Comparison of ENCODE assay signal across 26 cellular contexts in the genomic region with DNA sequence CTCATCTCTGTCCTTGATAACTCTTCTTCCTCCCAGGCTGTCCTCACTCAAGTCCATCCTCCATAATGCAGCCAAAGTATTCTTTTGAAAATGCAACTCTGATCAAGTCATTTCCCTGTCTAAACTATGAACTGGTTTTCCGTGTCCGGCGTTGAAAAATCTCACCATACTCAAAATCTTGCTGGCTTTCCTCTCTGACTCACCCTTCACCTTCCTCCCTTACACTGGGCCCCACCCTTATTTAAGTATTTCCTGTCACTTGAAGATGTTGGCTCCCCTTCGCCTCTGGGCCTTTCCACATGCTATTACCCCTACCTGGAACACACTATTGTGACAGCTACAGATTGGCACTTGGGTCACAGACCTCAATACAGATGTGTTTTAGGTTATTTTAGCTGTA.
DNase-seq lines count a peak whose midpoint lies in the region; ATAC-seq and TF ChIP-seq lines count a peak whose summit lies in the region.
"Had no signal": no experiment of that assay in that cellular context is flagged by ENCODE, and none has a peak within 500 bp of the region (broad histone marks: within the 10 kb centered on the region; RNA-seq: fewer than 3 reads in every experiment).

No MANE protein-coding gene starts in this region.

- peak overlapping the region; percentile 6 for H3K9ac ChIP-seq in skeletal muscle satellite cell (ENCODE audit: low read depth, low read length)

- no peaks in the 10 kb centered on the region for H3K27me3 ChIP-seq in RWPE2 (ENCODE audit: insufficient read depth, poor library complexity, severe bottlenecking)
- no peaks in the 10 kb centered on the region for H3K27me3 ChIP-seq in skeletal muscle satellite cell (ENCODE audit: control insufficient read depth, insufficient read depth, low read length)
- H3K27me3 ChIP-seq in left ventricle myocardium inferior (ENCODE audit: low read depth): no peaks in the 10 kb centered on the region
- H3K27me3 ChIP-seq: right atrium auricular region, upper lobe of right lung had no signal

- no peaks in the 10 kb centered on the region for H3K36me3 ChIP-seq in RWPE2 (ENCODE audit: low read depth)
- no peaks in the 10 kb centered on the region for H3K36me3 ChIP-seq in skeletal muscle satellite cell (ENCODE audit: insufficient read depth, low read length)
- no peaks in the 10 kb centered on the region for H3K36me3 ChIP-seq in left ventricle myocardium inferior
- H3K36me3 ChIP-seq: right atrium auricular region, upper lobe of right lung, WERI-Rb-1 had no signal

- DNase-seq in HPDE6-E6E7 (ENCODE audit: extremely low spot score): peak; percentile 46
- DNase-seq in RWPE2 (ENCODE audit: low spot score): no peak
- no peak for DNase-seq in epithelial cell of prostate (ENCODE audit: low read depth, low spot score)
- no peak for DNase-seq in left ventricle myocardium inferior
- DNase-seq: activated CD4-positive, alpha-beta T cell treated with anti-CD3 and anti-CD28 coated beads, Interleukin-2, amount 10 ng/mL, durations not matched to agents 24 days and 14 days; activated T-cell treated with anti-CD3 and anti-CD28 coated beads, Interleukin-2, amount 50 U/mL, for 4 hours; cerebellar nuclear complex; DND-41; head of caudate nucleus; HFFc6; kidney glomerular epithelial cell; NCI-H1105; NCI-H187 treated with DMSO at 0.1 percent for 48 hours; NCI-H2227 treated with DMSO at 0.1 percent for 48 hours; RPMI8226; stimulated activated CD4-positive, alpha-beta T cell treated with anti-CD3 and anti-CD28 coated beads, Interleukin-4, amount 100 ng/mL, for 1 hour; T-helper 9 cell; upper lobe of right lung; WERI-Rb-1 had no signal

- no peak overlapping the region for H3K4me2 ChIP-seq in skeletal muscle satellite cell (ENCODE audit: low read length)
- H3K4me2 ChIP-seq: GM23338 had no signal

- TF ChIP-seq CTCF in RWPE2 (IDR thresholded peaks at IDR 0.05; ENCODE audit: poor library complexity, severe bottlenecking): no peak
- TF ChIP-seq CTCF in left ventricle myocardium inferior (IDR thresholded peaks at IDR 0.05; ENCODE audit: borderline replicate concordance): no peak

- no peaks in the 10 kb centered on the region for H3K9me3 ChIP-seq in RWPE2 (ENCODE audit: severe bottlenecking)
- no peaks in the 10 kb centered on the region for H3K9me3 ChIP-seq in skeletal muscle satellite cell (replicated peaks; ENCODE audit: low read length)
- H3K9me3 ChIP-seq in left ventricle myocardium inferior (replicated peaks): no peaks in the 10 kb centered on the region
- H3K9me3 ChIP-seq: right atrium auricular region, upper lobe of right lung had no signal

- intact Hi-C loops in left ventricle myocardium inferior (cut with micrococcal nuclease): no loop called here

- H3K4me3 ChIP-seq in RWPE2 (ENCODE audit: severe bottlenecking): no peak overlapping the region
- no peak overlapping the region for H3K4me3 ChIP-seq in skeletal muscle satellite cell (ENCODE audit: low read length)
- no peak overlapping the region for H3K4me3 ChIP-seq in left ventricle myocardium inferior
- H3K4me3 ChIP-seq: GM23338, right atrium auricular region, upper lobe of right lung had no signal

- peaks cover 75% of the 10 kb centered on the region for H3K4me1 ChIP-seq in RWPE2 (ENCODE audit: insufficient read depth, poor library complexity, severe bottlenecking)
- H3K4me1 ChIP-seq in skeletal muscle satellite cell (ENCODE audit: control insufficient read depth, insufficient read depth, low read length): peaks cover 39% of the 10 kb centered on the region
- no peaks in the 10 kb centered on the region for H3K4me1 ChIP-seq in left ventricle myocardium inferior
- H3K4me1 ChIP-seq: right atrium auricular region, upper lobe of right lung had no signal

- peak; percentile 33; the same call in 2 of the 3 replicates for ATAC-seq in RWPE2 (ENCODE audit: low read depth)
- no peak for ATAC-seq in HG02970 (IDR thresholded peaks at IDR 0.05; ENCODE audit: low FRiP score, unreplicated experiment)
- ATAC-seq in HG03095 (IDR thresholded peaks at IDR 0.05; ENCODE audit: unreplicated experiment): no peak
- no peak for ATAC-seq in GM21423 (IDR thresholded peaks at IDR 0.05; ENCODE audit: unreplicated experiment)
- ATAC-seq: activated T-cell treated with anti-CD3 and anti-CD28 coated beads, Interleukin-2, amount 50 U/mL, for 4 hours; GM23338; upper lobe of right lung had no signal

- H3K27ac ChIP-seq in RWPE2 (ENCODE audit: poor library complexity, severe bottlenecking) (peak overlapping the region; percentile 98), epithelial cell of prostate (peak overlapping the region; percentile 99), left ventricle myocardium inferior (replicated peaks) (no peak overlapping the region)
- H3K27ac ChIP-seq: C4-2B, right atrium auricular region, upper lobe of right lung, WERI-Rb-1 had no signal
